Comparison of ENCODE assay signal across 8 cellular contexts in genomic region chr4:102619776-102620631, GRCh38.
DNase-seq lines count a peak whose midpoint lies in the region; ATAC-seq, FAIRE-seq and TF ChIP-seq lines count a peak whose summit lies in the region.
"Not testable (repeated sequence)": the region's sequence is repeated elsewhere in the genome, so short reads cannot be mapped to it uniquely, and the experiment has no call there.

No MANE protein-coding gene starts in this region.

- not testable (repeated sequence) for TF ChIP-seq RAD21 in A549 (conservative IDR thresholded peaks at IDR 0.05 in 1 of 2, IDR thresholded peaks at IDR 0.05 in 1 of 2); HepG2 (CRISPR knock-in tag; IDR thresholded peaks at IDR 0.05)

- not testable (repeated sequence) for TF ChIP-seq CTCF in A549 (IDR thresholded peaks at IDR 0.05); Panc1 (IDR thresholded peaks at IDR 0.05); HepG2 (CRISPR knock-in tag; IDR thresholded peaks at IDR 0.05); psoas muscle (IDR thresholded peaks at IDR 0.05)

- ATAC-seq in A549, result peak; percentile 14 to 20
- ATAC-seq in GM18867 (IDR thresholded peaks at IDR 0.05; ENCODE audit: unreplicated experiment), result peak; percentile 8
- ATAC-seq in HG03103 (IDR thresholded peaks at IDR 0.05; ENCODE audit: low read depth, unreplicated experiment), result peak; percentile 9
- ATAC-seq in Panc1, result 0 out of 2 replicates have a peak, but pooled peaks have one; percentile 31
- ATAC-seq in HepG2, result peak; percentile 15
- ATAC-seq in psoas muscle, result peak; percentile 14 to 51 (median 34)

- not testable (repeated sequence) for H3K27me3 Mint-ChIP-seq in activated T-helper 2 cell treated with anti-CD3 and anti-CD28 coated beads, Interferon-gamma antibody, Interleukin-2, Interleukin-4, amounts not matched to agents 10 μg/mL and 5 μg/mL and 100 μg/mL, durations not matched to agents 14 hours and 24 hours and 36 hours (ENCODE audit: low read depth)

- BruUV-seq in Panc1 (replicated peaks; lab: Mats Ljungman, UMichigan); HepG2 (replicated peaks; lab: Mats Ljungman, UMichigan): not testable (repeated sequence)

- H3K79me2 ChIP-seq in HepG2 (ENCODE audit: insufficient read depth, low read length), result not testable (repeated sequence)

- peak overlapping the region; percentile 58 for H3K27ac Mint-ChIP-seq in activated T-helper 2 cell treated with anti-CD3 and anti-CD28 coated beads, Interferon-gamma antibody, Interleukin-2, Interleukin-4, amounts not matched to agents 10 μg/mL and 5 μg/mL and 100 μg/mL, durations not matched to agents 14 hours and 24 hours and 36 hours

- H3K9ac ChIP-seq in endocrine pancreas (ENCODE audit: control insufficient read depth, insufficient read depth, low read length), result peak overlapping the region; percentile 16
- H3K9ac ChIP-seq in HepG2 (ENCODE audit: insufficient read depth, low read depth, low read length), result peak overlapping the region; percentile 63

- peak overlapping the region; percentile 82 to 87 for H3K27ac ChIP-seq in A549
- H3K27ac ChIP-seq in Panc1 (ENCODE audit: low read length); psoas muscle: not testable (repeated sequence)
- H3K27ac ChIP-seq in HepG2 (ENCODE audit: extremely low read length, insufficient read depth, low read length), result peak overlapping the region; percentile 88

- intact Hi-C loops in Panc1 (cut with micrococcal nuclease; ENCODE audit: unreplicated experiment), result loop anchor here (2.0 to 10.0 kb wide), 4 partner anchors 175 to 477 kb away; partner anchors contain the start of gene BDH2
- intact Hi-C loops in activated T-helper 2 cell treated with anti-CD3 and anti-CD28 coated beads, Interferon-gamma antibody, Interleukin-2, Interleukin-4, amounts not matched to agents 10 μg/mL and 5 μg/mL and 100 μg/mL, durations not matched to agents 14 hours and 24 hours and 36 hours (cut with micrococcal nuclease), result loop anchor here (5.0 kb wide), 1 partner anchor 363 kb away; no protein-coding TSS in a partner anchor
- intact Hi-C loops in HepG2 (cut with micrococcal nuclease; ENCODE audit: unreplicated experiment), result loop anchor here (1.0 to 10.0 kb wide), 7 partner anchors 95 to 479 kb away; partner anchors contain the start of genes BDH2 and NFKB1
- intact Hi-C loops in psoas muscle (cut with DNase I), result loop anchor here (1.0 to 10.0 kb wide), 5 partner anchors 173 to 482 kb away; partner anchors contain the start of gene BDH2 (in 1 of the 2)

- H4K20me1 ChIP-seq in HepG2 (ENCODE audit: insufficient read depth, low read length), result not testable (repeated sequence)

- not testable (repeated sequence) for H2AFZ ChIP-seq in HepG2 (ENCODE audit: low read length)

- H3K4me2 ChIP-seq in A549 (peak overlapping the region; percentile 84), HepG2 (ENCODE audit: low read depth, low read length) (peak overlapping the region; percentile 82)

- POLR2A ChIA-PET in A549 (lab: Yijun Ruan, JAX), result interaction anchor here (0.7 to 1.6 kb wide), 7 partner anchors 119 to 388 kb away, joined by 3 to 36 read pairs (median 6); partner anchors contain the start of genes CISD2, MANBA, NFKB1 and UBE2D3
- POLR2A ChIA-PET in Panc1 (lab: Charles Lee), result interaction anchor here (0.7 kb wide), 1 partner anchor 391 kb away, joined by 3 read pairs; no protein-coding TSS in a partner anchor
- POLR2A ChIA-PET in HepG2 (lab: Yijun Ruan, JAX), result interaction anchor here (0.9 to 3.3 kb wide), 11 partner anchors 10 to 480 kb away, joined by 3 to 23 read pairs (median 4); partner anchors contain the start of genes BDH2, CISD2, MANBA and UBE2D3

- CTCF ChIA-PET in A549 (lab: Yijun Ruan, JAX), result interaction anchor here (0.6 to 3.1 kb wide), 39 partner anchors 9 to 480 kb away, joined by 3 to 45 read pairs (median 5); partner anchors contain the start of genes BDH2, CISD2, MANBA and UBE2D3
- CTCF ChIA-PET in Panc1 (lab: Charles Lee), result interaction anchor here (1.2 to 1.5 kb wide), 2 partner anchors 208 to 480 kb away, joined by 3 read pairs; partner anchors contain the start of gene BDH2
- CTCF ChIA-PET in HepG2 (lab: Yijun Ruan, JAX; ENCODE audit: low intra/inter-chr PET ratio, low total read pairs), result interaction anchor here (1.0 to 2.0 kb wide), 3 partner anchors 389 to 471 kb away, joined by 4 to 16 read pairs (median 4); no protein-coding TSS in a partner anchor

- FAIRE-seq in A549 (lab: Jason Lieb, UNC); HepG2 (lab: Jason Lieb, UNC): not testable (repeated sequence)

- in situ Hi-C loops in Panc1 (cut with HindIII; ENCODE audit: low pct_unique_long_range_greater_than_20kb, low sequenced_read_pairs), result not testable (repeated sequence)
- in situ Hi-C loops in HepG2 (cut with HindIII; ENCODE audit: extremely low pct_ligation_motif_present, low pct_unique_long_range_greater_than_20kb), result loop anchor here (5.0 to 10.0 kb wide), 3 partner anchors 175 to 477 kb away; partner anchors contain the start of gene BDH2

- not testable (repeated sequence) for H3K27me3 ChIP-seq in Panc1 (ENCODE audit: control insufficient read depth, insufficient read depth, low read length); endocrine pancreas (ENCODE audit: control insufficient read depth, insufficient read depth, low read length); HepG2 (ENCODE audit: control insufficient read depth in 1 of 2, insufficient read depth in 2 of 2, low read length in 2 of 2); psoas muscle (ENCODE audit: insufficient read depth in 3 of 3, low read length in 2 of 3)

- H3K36me3 Mint-ChIP-seq in activated T-helper 2 cell treated with anti-CD3 and anti-CD28 coated beads, Interferon-gamma antibody, Interleukin-2, Interleukin-4, amounts not matched to agents 10 μg/mL and 5 μg/mL and 100 μg/mL, durations not matched to agents 14 hours and 24 hours and 36 hours (ENCODE audit: low read depth), result peaks cover 30% of the 10 kb centered on the region

- not testable (repeated sequence) for TF ChIP-seq POLR2A in A549 (IDR thresholded peaks at IDR 0.05; ENCODE audit: low read length); HepG2 (IDR thresholded peaks at IDR 0.05; ENCODE audit: insufficient read depth in 1 of 2, low read depth in 2 of 2, low read length in 2 of 2)

- not testable (repeated sequence) for TF ChIP-seq EP300 in A549 (IDR thresholded peaks at IDR 0.05); HepG2 (IDR thresholded peaks at IDR 0.05; ENCODE audit: low read depth in 2 of 2, low read length in 2 of 2); HepG2 (CRISPR knock-in tag; IDR thresholded peaks at IDR 0.05; ENCODE audit: borderline replicate concordance)

- H3K4me1 ChIP-seq in A549 (peaks cover 46% of the 10 kb centered on the region), HepG2 (ENCODE audit: insufficient read depth, low read length) (peaks cover 53% of the 10 kb centered on the region)
- not testable (repeated sequence) for H3K4me1 ChIP-seq in Panc1 (ENCODE audit: control insufficient read depth, insufficient read depth, low read length); endocrine pancreas (ENCODE audit: control insufficient read depth, insufficient read depth, low read length); psoas muscle

- DNase-seq in A549 (ENCODE audit: low read depth in 1 of 2, low spot score in 1 of 2); Panc1 (ENCODE audit: low read depth, low spot score); activated T-helper 2 cell treated with anti-CD3 and anti-CD28 coated beads, Interferon-gamma antibody, Interleukin-2, Interleukin-4, amounts not matched to agents 10 μg/mL and 5 μg/mL and 100 μg/mL, durations not matched to agents 14 hours and 24 hours and 36 hours (ENCODE audit: low spot score); HepG2 (ENCODE audit: low spot score); psoas muscle: not testable (repeated sequence)

- H3K36me3 ChIP-seq in Panc1 (ENCODE audit: control insufficient read depth, insufficient read depth, low read length); endocrine pancreas (ENCODE audit: control insufficient read depth, insufficient read depth, low read length); HepG2 (replicated peaks in 1 of 2; ENCODE audit: control insufficient read depth in 1 of 2, insufficient read depth in 2 of 2, low read length in 2 of 2): not testable (repeated sequence)
- H3K36me3 ChIP-seq in psoas muscle (ENCODE audit: insufficient read depth in 1 of 2, low read depth in 1 of 2), result peaks cover 0 to 25% of the 10 kb centered on the region in 2 donors

- not testable (repeated sequence) for H3K9me3 Mint-ChIP-seq in activated T-helper 2 cell treated with anti-CD3 and anti-CD28 coated beads, Interferon-gamma antibody, Interleukin-2, Interleukin-4, amounts not matched to agents 10 μg/mL and 5 μg/mL and 100 μg/mL, durations not matched to agents 14 hours and 24 hours and 36 hours

- H3K4me3 ChIP-seq in A549 (peak overlapping the region; percentile 23; the same call in 2 of the 3 replicates), endocrine pancreas (ENCODE audit: control insufficient read depth, insufficient read depth, low read length) (peak overlapping the region; percentile 77), HepG2 (replicated peaks in 1 of 3; ENCODE audit: insufficient read depth in 1 of 3, low read depth in 2 of 3, low read length in 3 of 3) (peak overlapping the region; percentile 42 to 60 (median 49); a peak in 4 of 6 replicates)
- H3K4me3 ChIP-seq in Panc1 (ENCODE audit: low read depth in 2 of 2, low read length in 2 of 2); psoas muscle: not testable (repeated sequence)

- H3K4me1 Mint-ChIP-seq in activated T-helper 2 cell treated with anti-CD3 and anti-CD28 coated beads, Interferon-gamma antibody, Interleukin-2, Interleukin-4, amounts not matched to agents 10 μg/mL and 5 μg/mL and 100 μg/mL, durations not matched to agents 14 hours and 24 hours and 36 hours (ENCODE audit: low read depth), result peaks cover 48% of the 10 kb centered on the region

- H3K4me3 Mint-ChIP-seq in activated T-helper 2 cell treated with anti-CD3 and anti-CD28 coated beads, Interferon-gamma antibody, Interleukin-2, Interleukin-4, amounts not matched to agents 10 μg/mL and 5 μg/mL and 100 μg/mL, durations not matched to agents 14 hours and 24 hours and 36 hours (ENCODE audit: low read depth), result not testable (repeated sequence)

- not testable (repeated sequence) for H3K9me3 ChIP-seq in A549; Panc1 (ENCODE audit: control insufficient read depth, insufficient read depth, low read depth, low read length); endocrine pancreas (ENCODE audit: control insufficient read depth, low read length); HepG2 (ENCODE audit: low read length); psoas muscle

- 63% methylated on average over 4 of the region's 4 CpGs for WGBS in A549 (ENCODE audit: missing lambda C conversion rate)
- 53% methylated on average over 4 of the region's 4 CpGs for WGBS in HepG2 (ENCODE audit: low lambda C conversion rate)
- WGBS in psoas muscle, 3 donors, result 60 to 65% (median 64%) methylated on average over 4 of the region's 4 CpGs
